In the genomic region with DNA sequence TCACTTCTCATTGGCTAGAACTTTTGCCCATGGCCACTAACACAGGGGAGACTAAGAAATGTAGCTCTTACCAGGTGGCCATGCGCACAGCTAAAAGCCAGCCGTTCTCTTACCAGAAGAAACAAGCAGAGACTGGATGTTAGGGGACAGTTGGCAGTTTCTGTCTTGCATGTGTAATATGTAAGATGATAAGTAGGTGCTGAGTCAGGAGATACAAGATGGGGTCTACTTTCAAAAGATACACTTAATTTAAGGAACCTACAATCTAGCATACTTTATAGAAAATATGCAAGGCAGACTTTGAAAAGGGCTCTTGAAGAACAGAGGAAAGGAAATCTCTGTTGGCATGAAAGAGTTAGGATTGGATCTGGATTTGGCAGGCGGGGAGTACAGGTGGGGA, we compare ENCODE assay signal across 1 cellular context.
TF ChIP-seq lines count a peak whose summit lies in the region.

No MANE protein-coding gene starts in this region.

TF ChIP-seq in H1, 55 proteins besides CTCF, POLR2A, EP300 and RAD21:
- no peak for TF ChIP-seq RXRA (IDR thresholded peaks at IDR 0.05; ENCODE audit: insufficient read depth, low read depth, low read length)
- no peak for TF ChIP-seq TBP (IDR thresholded peaks at IDR 0.05; ENCODE audit: low read depth, low read length)
- TF ChIP-seq SP2 (IDR thresholded peaks at IDR 0.05; ENCODE audit: low read length) = no peak
- no peak for TF ChIP-seq POLR2AphosphoS5 (IDR thresholded peaks at IDR 0.05; ENCODE audit: low read depth, low read length)
- no peak for TF ChIP-seq CBX8 (IDR thresholded peaks at IDR 0.05; ENCODE audit: borderline replicate concordance, low read depth, low read length)
- TF ChIP-seq, protein P1, sequence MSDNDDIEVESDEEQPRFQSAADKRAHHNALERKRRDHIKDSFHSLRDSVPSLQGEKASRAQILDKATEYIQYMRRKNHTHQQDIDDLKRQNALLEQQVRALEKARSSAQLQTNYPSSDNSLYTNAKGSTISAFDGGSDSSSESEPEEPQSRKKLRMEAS (IDR thresholded peaks at IDR 0.05) = no peak
- TF ChIP-seq GTF2F1 (IDR thresholded peaks at IDR 0.05; ENCODE audit: borderline replicate concordance, low read depth, low read length) = no peak
- no peak for TF ChIP-seq SUZ12 (IDR thresholded peaks at IDR 0.05; ENCODE audit: low read length)
- TF ChIP-seq PHF8 (conservative IDR thresholded peaks at IDR 0.05; ENCODE audit: low read depth, low read length) = no peak
- TF ChIP-seq SIN3A (conservative IDR thresholded peaks at IDR 0.05 in 1 of 2, IDR thresholded peaks at IDR 0.05 in 1 of 2; ENCODE audit: low read depth in 1 of 2, low read length in 2 of 2) = no peak
- TF ChIP-seq KDM4A (IDR thresholded peaks at IDR 0.05; ENCODE audit: low read depth, low read length, severe bottlenecking) = no peak
TF ChIP-seq in H1: peak in this region for 0.
